Comparison of ENCODE assay signal across 28 cellular contexts in genomic region chr1:156680056-156680455, GRCh38. TPM values are rescaled to one million over a fixed set of nuclear protein-coding genes. Genes with fewer than 3 reads are reported as not detected.
"Had no signal": no experiment of that assay in that cellular context is flagged by ENCODE, and none has a peak within 500 bp of the region (broad histone marks: within the 10 kb centered on the region; RNA-seq: fewer than 3 reads in every experiment).

No MANE protein-coding gene starts in this region.

- ATAC-seq: effector memory CD8-positive, alpha-beta T cell; esophagus mucosa; gastrocnemius medialis; heart right ventricle; left cardiac atrium; left lung; left ventricle myocardium superior; lower lobe of right lung; mucosa of descending colon had no signal

- DNase-seq: colonic mucosa; cortex of kidney; effector CD8-positive, alpha-beta T cell; effector memory CD8-positive, alpha-beta T cell; endodermal cell; erythroblast; esophagus squamous epithelium; foreskin melanocyte; gastrocnemius medialis; glutamatergic neuron; head of caudate nucleus; heart right ventricle; hippocampal formation; left cardiac atrium; left lung; left ventricle myocardium superior; lower lobe of right lung; mesenchymal stem cell; mucosa of descending colon; naive B cell had no signal

- H3K9me3 Mint-ChIP-seq: dendritic cell treated with granulocyte-macrophage colony-stimulating factor and Interleukin-4, amounts not matched to agents 40 ng/mL and 50 ng/mL, for 4 days; effector memory CD8-positive, alpha-beta T cell; endodermal cell; mesothelial cell of epicardium; naive B cell had no signal

- H3K4me3 ChIP-seq: colonic mucosa, esophagus squamous epithelium, gastrocnemius medialis, heart right ventricle, left lung, lower lobe of right lung, mucosa of descending colon had no signal

- H3K27ac Mint-ChIP-seq: dendritic cell treated with granulocyte-macrophage colony-stimulating factor and Interleukin-4, amounts not matched to agents 40 ng/mL and 50 ng/mL, for 4 days; effector memory CD8-positive, alpha-beta T cell; endodermal cell; mesothelial cell of epicardium had no signal

- H3K9me3 ChIP-seq: colonic mucosa, esophagus squamous epithelium, gastrocnemius medialis, heart right ventricle, left lung, lower lobe of right lung, mucosa of descending colon had no signal

- H3K36me3 ChIP-seq: colonic mucosa, esophagus squamous epithelium, gastrocnemius medialis, left lung, lower lobe of right lung had no signal

- H3K27me3 ChIP-seq: gastrocnemius medialis had no signal

- H3K36me3 Mint-ChIP-seq: mesothelial cell of epicardium had no signal

- H3K27ac ChIP-seq: colonic mucosa, epithelial cell of prostate, esophagus squamous epithelium, gastrocnemius medialis, heart right ventricle, left lung, lower lobe of right lung had no signal

- H3K4me3 Mint-ChIP-seq: dendritic cell treated with granulocyte-macrophage colony-stimulating factor and Interleukin-4, amounts not matched to agents 40 ng/mL and 50 ng/mL, for 4 days; effector memory CD8-positive, alpha-beta T cell; endodermal cell; mesothelial cell of epicardium had no signal

RNA-seq across cellular contexts. Expression of gene NES, which starts 2.8 kb away (rescaled TPM):
- polyA plus RNA-seq: keratinocyte had no signal

RNA-seq across cellular contexts. Expression of gene CRABP2, which starts 25.3 kb away (rescaled TPM):
- total RNA-seq: dermis microvascular lymphatic vessel endothelial cell, lung microvascular endothelial cell had no signal

RNA-seq across cellular contexts. Expression of gene BCAN, which starts 38.1 kb away (rescaled TPM):
- total RNA-seq: dermis microvascular lymphatic vessel endothelial cell, esophagus mucosa, esophagus squamous epithelium, glomerular endothelial cell, lower lobe of right lung, lung microvascular endothelial cell had no signal
- polyA plus RNA-seq: keratinocyte had no signal
